Comparison of ENCODE assay signal across 16 cellular contexts in the genomic region with DNA sequence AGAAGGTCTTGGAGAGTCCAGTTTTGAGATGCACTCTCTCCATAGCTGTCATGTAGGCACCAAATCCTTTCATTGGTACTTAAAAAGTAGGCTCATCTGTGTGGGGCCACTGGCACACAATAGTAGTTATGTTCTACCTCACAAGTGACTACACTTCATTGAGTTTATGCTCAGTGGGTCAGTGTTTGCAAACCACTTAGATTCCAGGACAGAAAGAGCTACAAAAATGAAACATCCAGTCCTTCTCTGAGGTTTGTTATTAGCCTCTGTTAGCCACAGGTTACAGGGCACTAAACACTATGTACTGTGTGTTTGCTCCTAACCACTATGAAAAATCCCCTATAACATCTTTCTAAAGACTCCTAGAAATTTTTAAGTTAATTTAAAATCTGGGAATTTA.
DNase-seq lines count a peak whose midpoint lies in the region; ATAC-seq and TF ChIP-seq lines count a peak whose summit lies in the region.
"Had no signal": no experiment of that assay in that cellular context is flagged by ENCODE, and none has a peak within 500 bp of the region (broad histone marks: within the 10 kb centered on the region; RNA-seq: fewer than 3 reads in every experiment).

No MANE protein-coding gene starts in this region.

- no peak for TF ChIP-seq CTCF in WERI-Rb-1 (IDR thresholded peaks at IDR 0.05; ENCODE audit: low read depth, low read length)

- no peak overlapping the region for H3K27ac ChIP-seq in WERI-Rb-1
- H3K27ac ChIP-seq: lower lobe of right lung had no signal

- H3K36me3 ChIP-seq in WERI-Rb-1 = peaks cover 7% of the 10 kb centered on the region
- H3K36me3 ChIP-seq: lower lobe of right lung had no signal

- no peak for DNase-seq in germinal center (ENCODE audit: low spot score)
- DNase-seq in activated CD4-positive, alpha-beta T cell treated with anti-CD3 and anti-CD28 coated beads, Interleukin-2, amount 50 U/mL, for 4 hours = no peak
- no peak for DNase-seq in WERI-Rb-1
- DNase-seq: activated CD4-positive, alpha-beta memory T cell treated with anti-CD3 and anti-CD28 coated beads for 36 hours; activated T-cell treated with anti-CD3 and anti-CD28 coated beads, Interleukin-2, amount 50 U/mL, for 72 hours; CD8-positive, alpha-beta T cell; erythroblast; lower lobe of right lung; MM.1S; NCI-H1930; substantia nigra had no signal

- ATAC-seq in GM18511 (IDR thresholded peaks at IDR 0.05; ENCODE audit: unreplicated experiment) = peak; percentile 73
- peak; percentile 91 for ATAC-seq in GM19463 (IDR thresholded peaks at IDR 0.05; ENCODE audit: unreplicated experiment)
- peak; percentile 63 for ATAC-seq in HG02973 (IDR thresholded peaks at IDR 0.05; ENCODE audit: unreplicated experiment)
- ATAC-seq in HG03565 (IDR thresholded peaks at IDR 0.05; ENCODE audit: unreplicated experiment) = peak; percentile 53
- ATAC-seq in GM21737 (IDR thresholded peaks at IDR 0.05; ENCODE audit: unreplicated experiment) = no peak
- ATAC-seq: activated T-cell treated with anti-CD3 and anti-CD28 coated beads, Interleukin-2, amount 50 U/mL, for 72 hours; CD8-positive, alpha-beta T cell; lower lobe of right lung had no signal

- H3K4me3 ChIP-seq in WERI-Rb-1 (ENCODE audit: low read depth, low read length) = no peak overlapping the region
- H3K4me3 ChIP-seq: lower lobe of right lung had no signal

- H3K9me3 ChIP-seq in WERI-Rb-1 (ENCODE audit: severe bottlenecking) = no peaks in the 10 kb centered on the region
- H3K9me3 ChIP-seq: lower lobe of right lung had no signal

- H3K27me3 ChIP-seq in WERI-Rb-1 (ENCODE audit: insufficient read depth, low read depth, severe bottlenecking) = no peaks in the 10 kb centered on the region
